8 cellular contexts compared by ENCODE assay signal in genomic region chr20:49805224-49805876, GRCh38. TPM values are rescaled to one million over a fixed set of nuclear protein-coding genes. Genes with fewer than 3 reads are reported as not detected.
DNase-seq lines count a peak whose midpoint lies in the region; ATAC-seq and TF ChIP-seq lines count a peak whose summit lies in the region.
"Not testable (repeated sequence)": the region's sequence is repeated elsewhere in the genome, so short reads cannot be mapped to it uniquely, and the experiment has no call there.

No MANE protein-coding gene starts in this region.

- not testable (repeated sequence) for H3K36me3 ChIP-seq in colonic mucosa; parathyroid adenoma (ENCODE audit: control insufficient read depth, insufficient read depth, low read length)

- H3K4me3 ChIP-seq in colonic mucosa; parathyroid adenoma (ENCODE audit: low read depth, low read length): not testable (repeated sequence)

- ATAC-seq in GM21515 (IDR thresholded peaks at IDR 0.05; ENCODE audit: unreplicated experiment) (peak; percentile 32), HG03175 (IDR thresholded peaks at IDR 0.05; ENCODE audit: unreplicated experiment) (peak; percentile 68)
- peak; percentile 20 to 26 for ATAC-seq in stimulated activated naive B cell treated with anti-CD40 and anti-IgM and Interleukin-4, amounts not matched to agents 10 μg/mL and 1 μg/mL and 100 μg/mL, for 72 hours (replicated peaks)

- in situ Hi-C loops in GM13977 (cut with MboI; ENCODE audit: low pct_unique_long_range_greater_than_20kb, low sequenced_read_pairs, unreplicated experiment) = not testable (repeated sequence)

- peak overlapping the region; percentile 90 for H3K27ac Mint-ChIP-seq in activated T-cell treated with anti-CD3 and anti-CD28 coated beads, Interleukin-2, amount 50 U/mL, for 24 hours
- H3K27ac Mint-ChIP-seq in stimulated activated naive B cell treated with anti-CD40 and anti-IgM and Interleukin-4, amounts not matched to agents 10 μg/mL and 1 μg/mL and 100 μg/mL, for 72 hours = peak overlapping the region; percentile 20

- not testable (repeated sequence) for H3K4me1 ChIP-seq in colonic mucosa, parathyroid adenoma

- H3K27ac ChIP-seq in colonic mucosa (peak overlapping the region; percentile 76), parathyroid adenoma (peak overlapping the region; percentile 22)

- H3K9me3 Mint-ChIP-seq in activated T-cell treated with anti-CD3 and anti-CD28 coated beads, Interleukin-2, amount 50 U/mL, for 24 hours; stimulated activated naive B cell treated with anti-CD40 and anti-IgM and Interleukin-4, amounts not matched to agents 10 μg/mL and 1 μg/mL and 100 μg/mL, for 72 hours: not testable (repeated sequence)

- intact Hi-C loops in colonic mucosa (cut with DNase I) = not testable (repeated sequence)

- H3K27me3 Mint-ChIP-seq in activated T-cell treated with anti-CD3 and anti-CD28 coated beads, Interleukin-2, amount 50 U/mL, for 24 hours; stimulated activated naive B cell treated with anti-CD40 and anti-IgM and Interleukin-4, amounts not matched to agents 10 μg/mL and 1 μg/mL and 100 μg/mL, for 72 hours: not testable (repeated sequence)

- H3K4me2 ChIP-seq in parathyroid adenoma (ENCODE audit: low read length) = peak overlapping the region; percentile 26

- DNase-seq in GM13977 (ENCODE audit: low spot score) (peak; percentile 30), SW480 (ENCODE audit: low spot score) (peak; percentile 96), colonic mucosa (peak; percentile 68)
- peak; percentile 57 for DNase-seq in activated T-cell treated with anti-CD3 and anti-CD28 coated beads, Interleukin-2, amount 50 U/mL, for 24 hours
- DNase-seq in stimulated activated naive B cell treated with anti-CD40 and anti-IgM and Interleukin-4, amounts not matched to agents 10 μg/mL and 1 μg/mL and 100 μg/mL, for 72 hours = not testable (repeated sequence)

- H3K36me3 Mint-ChIP-seq in activated T-cell treated with anti-CD3 and anti-CD28 coated beads, Interleukin-2, amount 50 U/mL, for 24 hours (ENCODE audit: low read depth); stimulated activated naive B cell treated with anti-CD40 and anti-IgM and Interleukin-4, amounts not matched to agents 10 μg/mL and 1 μg/mL and 100 μg/mL, for 72 hours: not testable (repeated sequence)

- peaks cover 57% of the 10 kb centered on the region for H3K4me1 Mint-ChIP-seq in activated T-cell treated with anti-CD3 and anti-CD28 coated beads, Interleukin-2, amount 50 U/mL, for 24 hours (ENCODE audit: low read depth)
- H3K4me1 Mint-ChIP-seq in stimulated activated naive B cell treated with anti-CD40 and anti-IgM and Interleukin-4, amounts not matched to agents 10 μg/mL and 1 μg/mL and 100 μg/mL, for 72 hours = peaks cover 47 to 78% of the 10 kb centered on the region in 2 donors

- not testable (repeated sequence) for H3K79me2 ChIP-seq in parathyroid adenoma

- H3K27me3 ChIP-seq in colonic mucosa; parathyroid adenoma (ENCODE audit: control insufficient read depth, insufficient read depth, low read length): not testable (repeated sequence)

- peak overlapping the region; percentile 38 for H3K4me3 Mint-ChIP-seq in activated T-cell treated with anti-CD3 and anti-CD28 coated beads, Interleukin-2, amount 50 U/mL, for 24 hours
- not testable (repeated sequence) for H3K4me3 Mint-ChIP-seq in stimulated activated naive B cell treated with anti-CD40 and anti-IgM and Interleukin-4, amounts not matched to agents 10 μg/mL and 1 μg/mL and 100 μg/mL, for 72 hours

- TF ChIP-seq CTCF in GM13977 (IDR thresholded peaks at IDR 0.05; ENCODE audit: extremely low read depth, insufficient read depth, missing control alignments); colonic mucosa (IDR thresholded peaks at IDR 0.05); parathyroid adenoma (IDR thresholded peaks at IDR 0.05): not testable (repeated sequence)

- H2AFZ ChIP-seq in parathyroid adenoma = peak overlapping the region; percentile 72

- not testable (repeated sequence) for H3K9ac ChIP-seq in colonic mucosa (ENCODE audit: low read depth in 2 of 2, low read length in 2 of 2); parathyroid adenoma

- H3K9me3 ChIP-seq in colonic mucosa; parathyroid adenoma (ENCODE audit: control insufficient read depth, low read length): not testable (repeated sequence)

RNA-seq across cellular contexts. Expression of gene SLC9A8, which starts 7.3 kb away (rescaled TPM):
- 10 to 100 TPM in 1 of 2 donors, 1 to 10 TPM in 1; 6.0 to 11.1 TPM for total RNA-seq in colonic mucosa
